ENCODE assay signal across 14 cellular contexts in the genomic region with DNA sequence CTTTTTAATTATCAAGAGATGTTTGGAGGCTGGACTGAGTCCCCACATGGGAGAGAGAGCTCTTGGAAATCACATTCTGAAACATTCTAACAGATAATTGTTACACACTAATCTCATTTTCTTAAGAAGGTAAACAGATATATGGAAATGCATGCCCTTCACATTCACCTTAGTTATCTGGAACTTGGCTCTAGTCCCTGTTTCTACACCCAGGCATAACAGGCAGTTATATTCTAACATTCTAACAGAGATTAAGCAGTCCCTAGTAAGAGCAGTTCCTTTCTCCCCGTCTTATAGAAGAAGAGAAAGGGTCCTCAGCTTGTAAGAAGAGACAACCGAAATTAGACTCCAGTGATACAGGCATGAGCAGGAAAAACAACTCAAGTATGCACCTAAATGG.
"Had no signal": no experiment of that assay in that cellular context is flagged by ENCODE, and none has a peak within 500 bp of the region (broad histone marks: within the 10 kb centered on the region; RNA-seq: fewer than 3 reads in every experiment).

No MANE protein-coding gene starts in this region.

- H3K4me1 ChIP-seq: adrenal gland had no signal

- FAIRE-seq: frontal cortex had no signal

- H3K27ac ChIP-seq: adrenal gland, heart left ventricle, sigmoid colon, transverse colon had no signal

- DNase-seq: activated naive CD4-positive, alpha-beta T cell treated with anti-CD3 and anti-CD28 coated beads, Interleukin-2, amount 10 ng/mL, durations not matched to agents 7 days and 5 days; adrenal gland; central memory CD4-positive, alpha-beta T cell; cortex of kidney; effector CD8-positive, alpha-beta T cell; heart left ventricle; left colon; sigmoid colon; stimulated activated CD4-positive, alpha-beta T cell treated with anti-CD3 and anti-CD28 coated beads, Interleukin-12 subunit alpha, Interleukin-12 subunit beta, amount 100 ng/mL, for 4 hours; stimulated activated naive CD4-positive, alpha-beta T cell; substantia nigra; transverse colon had no signal

- H3K27me3 ChIP-seq: adrenal gland, heart left ventricle, sigmoid colon, transverse colon had no signal

- ATAC-seq: activated CD4-positive, CD25-positive, alpha-beta regulatory T cell treated with anti-CD3 and anti-CD28 coated beads, Interleukin-2, amount 50 U/mL, for 24 hours; heart left ventricle; left colon had no signal

- H3K9me3 ChIP-seq: adrenal gland, heart left ventricle, sigmoid colon, transverse colon had no signal

- H3K36me3 ChIP-seq: adrenal gland, heart left ventricle, sigmoid colon, transverse colon had no signal

- H3K4me3 ChIP-seq: adrenal gland, heart left ventricle, sigmoid colon, transverse colon had no signal
